In the genomic region with DNA sequence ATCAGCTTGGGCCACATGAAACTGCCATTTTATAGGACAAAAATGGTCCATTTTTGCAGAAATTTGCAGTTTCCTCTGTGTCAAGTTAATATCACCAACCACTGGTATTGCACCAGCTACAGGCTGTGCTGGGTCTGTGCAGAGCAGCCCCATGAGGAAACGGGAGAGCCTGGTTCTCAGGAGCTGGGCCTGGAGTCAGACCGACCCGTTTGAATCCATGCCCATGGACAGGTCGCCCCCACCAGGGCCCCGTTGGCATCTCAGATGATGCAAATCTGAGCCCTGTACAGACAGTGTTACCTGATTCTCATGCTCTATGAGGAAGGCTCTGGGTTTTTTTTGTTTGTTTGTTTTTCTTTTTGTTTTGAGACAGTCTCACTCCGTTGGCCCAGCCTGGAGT, we compare ENCODE assay signal across 1 cellular context.
TF ChIP-seq lines count a peak whose summit lies in the region.

No MANE protein-coding gene starts in this region.

TF ChIP-seq in GM23338, 12 proteins besides CTCF, POLR2A, EP300 and RAD21:
- TF ChIP-seq, protein P1, sequence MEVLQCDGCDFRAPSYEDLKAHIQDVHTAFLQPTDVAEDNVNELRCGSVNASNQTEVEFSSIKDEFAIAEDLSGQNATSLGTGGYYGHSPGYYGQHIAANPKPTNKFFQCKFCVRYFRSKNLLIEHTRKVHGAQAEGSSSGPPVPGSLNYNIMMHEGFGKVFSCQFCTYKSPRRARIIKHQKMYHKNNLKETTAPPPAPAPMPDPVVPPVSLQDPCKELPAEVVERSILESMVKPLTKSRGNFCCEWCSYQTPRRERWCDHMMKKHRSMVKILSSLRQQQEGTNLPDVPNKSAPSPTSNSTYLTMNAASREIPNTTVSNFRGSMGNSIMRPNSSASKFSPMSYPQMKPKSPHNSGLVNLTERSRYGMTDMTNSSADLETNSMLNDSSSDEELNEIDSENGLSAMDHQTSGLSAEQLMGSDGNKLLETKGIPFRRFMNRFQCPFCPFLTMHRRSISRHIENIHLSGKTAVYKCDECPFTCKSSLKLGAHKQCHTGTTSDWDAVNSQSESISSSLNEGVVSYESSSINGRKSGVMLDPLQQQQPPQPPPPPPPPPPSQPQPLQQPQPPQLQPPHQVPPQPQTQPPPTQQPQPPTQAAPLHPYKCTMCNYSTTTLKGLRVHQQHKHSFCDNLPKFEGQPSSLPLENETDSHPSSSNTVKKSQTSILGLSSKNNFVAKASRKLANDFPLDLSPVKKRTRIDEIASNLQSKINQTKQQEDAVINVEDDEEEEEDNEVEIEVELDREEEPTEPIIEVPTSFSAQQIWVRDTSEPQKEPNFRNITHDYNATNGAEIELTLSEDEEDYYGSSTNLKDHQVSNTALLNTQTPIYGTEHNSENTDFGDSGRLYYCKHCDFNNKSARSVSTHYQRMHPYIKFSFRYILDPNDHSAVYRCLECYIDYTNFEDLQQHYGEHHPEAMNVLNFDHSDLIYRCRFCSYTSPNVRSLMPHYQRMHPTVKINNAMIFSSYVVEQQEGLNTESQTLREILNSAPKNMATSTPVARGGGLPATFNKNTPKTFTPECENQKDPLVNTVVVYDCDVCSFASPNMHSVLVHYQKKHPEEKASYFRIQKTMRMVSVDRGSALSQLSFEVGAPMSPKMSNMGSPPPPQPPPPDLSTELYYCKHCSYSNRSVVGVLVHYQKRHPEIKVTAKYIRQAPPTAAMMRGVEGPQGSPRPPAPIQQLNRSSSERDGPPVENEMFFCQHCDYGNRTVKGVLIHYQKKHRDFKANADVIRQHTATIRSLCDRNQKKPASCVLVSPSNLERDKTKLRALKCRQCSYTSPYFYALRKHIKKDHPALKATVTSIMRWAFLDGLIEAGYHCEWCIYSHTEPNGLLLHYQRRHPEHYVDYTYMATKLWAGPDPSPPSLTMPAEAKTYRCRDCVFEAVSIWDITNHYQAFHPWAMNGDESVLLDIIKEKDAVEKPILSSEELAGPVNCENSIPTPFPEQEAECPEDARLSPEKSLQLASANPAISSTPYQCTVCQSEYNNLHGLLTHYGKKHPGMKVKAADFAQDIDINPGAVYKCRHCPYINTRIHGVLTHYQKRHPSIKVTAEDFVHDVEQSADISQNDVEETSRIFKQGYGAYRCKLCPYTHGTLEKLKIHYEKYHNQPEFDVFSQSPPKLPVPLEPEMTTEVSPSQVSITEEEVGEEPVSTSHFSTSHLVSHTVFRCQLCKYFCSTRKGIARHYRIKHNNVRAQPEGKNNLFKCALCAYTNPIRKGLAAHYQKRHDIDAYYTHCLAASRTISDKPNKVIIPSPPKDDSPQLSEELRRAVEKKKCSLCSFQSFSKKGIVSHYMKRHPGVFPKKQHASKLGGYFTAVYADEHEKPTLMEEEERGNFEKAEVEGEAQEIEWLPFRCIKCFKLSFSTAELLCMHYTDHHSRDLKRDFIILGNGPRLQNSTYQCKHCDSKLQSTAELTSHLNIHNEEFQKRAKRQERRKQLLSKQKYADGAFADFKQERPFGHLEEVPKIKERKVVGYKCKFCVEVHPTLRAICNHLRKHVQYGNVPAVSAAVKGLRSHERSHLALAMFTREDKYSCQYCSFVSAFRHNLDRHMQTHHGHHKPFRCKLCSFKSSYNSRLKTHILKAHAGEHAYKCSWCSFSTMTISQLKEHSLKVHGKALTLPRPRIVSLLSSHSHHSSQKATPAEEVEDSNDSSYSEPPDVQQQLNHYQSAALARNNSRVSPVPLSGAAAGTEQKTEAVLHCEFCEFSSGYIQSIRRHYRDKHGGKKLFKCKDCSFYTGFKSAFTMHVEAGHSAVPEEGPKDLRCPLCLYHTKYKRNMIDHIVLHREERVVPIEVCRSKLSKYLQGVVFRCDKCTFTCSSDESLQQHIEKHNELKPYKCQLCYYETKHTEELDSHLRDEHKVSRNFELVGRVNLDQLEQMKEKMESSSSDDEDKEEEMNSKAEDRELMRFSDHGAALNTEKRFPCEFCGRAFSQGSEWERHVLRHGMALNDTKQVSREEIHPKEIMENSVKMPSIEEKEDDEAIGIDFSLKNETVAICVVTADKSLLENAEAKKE (CRISPR knock-in tag; IDR thresholded peaks at IDR 0.05), result no peak
- TF ChIP-seq EZH2 (IDR thresholded peaks at IDR 0.05; ENCODE audit: low read depth, unreplicated experiment) (no peak), REST (IDR thresholded peaks at IDR 0.05; ENCODE audit: unreplicated experiment) (no peak), ZNF331 (CRISPR knock-in tag; IDR thresholded peaks at IDR 0.05; ENCODE audit: low read depth) (no peak), STAT1 (IDR thresholded peaks at IDR 0.05; ENCODE audit: unreplicated experiment) (no peak), POLR2AphosphoS5 (IDR thresholded peaks at IDR 0.05; ENCODE audit: low read depth) (no peak), JUNB (IDR thresholded peaks at IDR 0.05; ENCODE audit: unreplicated experiment) (no peak), EZH2phosphoT487 (IDR thresholded peaks at IDR 0.05; ENCODE audit: unreplicated experiment) (no peak), CREB1 (CRISPR knock-in tag; IDR thresholded peaks at IDR 0.05; ENCODE audit: low read depth) (no peak), ZNF114 (CRISPR knock-in tag; IDR thresholded peaks at IDR 0.05) (no peak)
- TF ChIP-seq, protein P2, sequence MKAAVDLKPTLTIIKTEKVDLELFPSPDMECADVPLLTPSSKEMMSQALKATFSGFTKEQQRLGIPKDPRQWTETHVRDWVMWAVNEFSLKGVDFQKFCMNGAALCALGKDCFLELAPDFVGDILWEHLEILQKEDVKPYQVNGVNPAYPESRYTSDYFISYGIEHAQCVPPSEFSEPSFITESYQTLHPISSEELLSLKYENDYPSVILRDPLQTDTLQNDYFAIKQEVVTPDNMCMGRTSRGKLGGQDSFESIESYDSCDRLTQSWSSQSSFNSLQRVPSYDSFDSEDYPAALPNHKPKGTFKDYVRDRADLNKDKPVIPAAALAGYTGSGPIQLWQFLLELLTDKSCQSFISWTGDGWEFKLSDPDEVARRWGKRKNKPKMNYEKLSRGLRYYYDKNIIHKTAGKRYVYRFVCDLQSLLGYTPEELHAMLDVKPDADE (IDR thresholded peaks at IDR 0.05), result no peak
